In genomic region chr6:138426500-138427123, GRCh38 we compare ENCODE assay signal across 37 cellular contexts. TPM values are rescaled to one million over a fixed set of nuclear protein-coding genes. Genes with fewer than 3 reads are reported as not detected.
"Had no signal": no experiment of that assay in that cellular context is flagged by ENCODE, and none has a peak within 500 bp of the region (broad histone marks: within the 10 kb centered on the region; RNA-seq: fewer than 3 reads in every experiment).

No MANE protein-coding gene starts in this region.

- H3K9me3 ChIP-seq: colonic mucosa, esophagus squamous epithelium, heart right ventricle, neutrophil, thyroid gland, vagina had no signal

- H3K4me3 Mint-ChIP-seq: memory B cell; natural killer cell; neural crest cell; stimulated activated naive CD8-positive, alpha-beta T cell treated with anti-CD3 and anti-CD28 coated beads, Interleukin-15, amount 100 ng/mL, for 72 hours had no signal

- H3K27ac Mint-ChIP-seq: memory B cell, natural killer cell, progenitor cell of endocrine pancreas had no signal

- H3K27me3 Mint-ChIP-seq: progenitor cell of endocrine pancreas had no signal

- ATAC-seq: heart right ventricle; left colon; left ventricle myocardium superior; natural killer cell; sciatic nerve; stimulated activated naive CD8-positive, alpha-beta T cell treated with anti-CD3 and anti-CD28 coated beads, Interleukin-15, amount 100 ng/mL, for 72 hours had no signal

- H2AFZ ChIP-seq: parathyroid adenoma had no signal

- H3K9ac ChIP-seq: parathyroid adenoma had no signal

- H3K79me2 ChIP-seq: parathyroid adenoma had no signal

- DNase-seq: colonic mucosa; dermis blood vessel endothelial cell; effector memory CD4-positive, alpha-beta T cell; esophagus squamous epithelium; foreskin melanocyte; glutamatergic neuron; heart right ventricle; hippocampal formation; kidney glomerular epithelial cell; left colon; left ventricle myocardium superior; natural killer cell; stimulated activated CD4-positive, alpha-beta T cell treated with anti-CD3 and anti-CD28 coated beads, Interleukin-12 subunit alpha, Interleukin-12 subunit beta, amount 100 ng/mL, for 4 hours; stimulated activated CD4-positive, alpha-beta T cell treated with anti-CD3 and anti-CD28 coated beads, Interleukin-1b, Interleukin-23, amount 100 ng/mL, for 48 hours; stimulated activated CD4-positive, alpha-beta T cell treated with anti-CD3 and anti-CD28 coated beads, Interleukin-4, amount 100 ng/mL, for 1 hour; stimulated activated CD8-positive, alpha-beta memory T cell treated with anti-CD3 and anti-CD28 coated beads, Interleukin-4, amount 100 ng/mL, for 48 hours; stimulated activated naive CD4-positive, alpha-beta T cell; stimulated activated naive CD8-positive, alpha-beta T cell treated with anti-CD3 and anti-CD28 coated beads, Interleukin-15, amount 100 ng/mL, for 72 hours; thyroid gland; trophoblast cell had no signal

- H3K9me3 Mint-ChIP-seq: memory B cell; natural killer cell; neural crest cell; stimulated activated naive CD8-positive, alpha-beta T cell treated with anti-CD3 and anti-CD28 coated beads, Interleukin-15, amount 100 ng/mL, for 72 hours had no signal

- H3K36me3 ChIP-seq: colonic mucosa, neutrophil, thyroid gland had no signal

- H3K4me2 ChIP-seq: smooth muscle cell had no signal

- H3K36me3 Mint-ChIP-seq: memory B cell, natural killer cell had no signal

- H3K27me3 ChIP-seq: colonic mucosa, esophagus squamous epithelium, heart right ventricle, neutrophil, thyroid gland, vagina had no signal

- H3K4me3 ChIP-seq: colonic mucosa, esophagus squamous epithelium, heart right ventricle, lung, smooth muscle cell, thyroid gland, vagina had no signal

- FAIRE-seq: endothelial cell of umbilical vein, islet of Langerhans had no signal

- H3K4me1 ChIP-seq: colonic mucosa, parathyroid adenoma, thyroid gland had no signal

- H3K27ac ChIP-seq: colonic mucosa, esophagus squamous epithelium, neutrophil, parathyroid adenoma, thyroid gland, vagina had no signal

RNA-seq across cellular contexts. Expression of gene SMIM28, which starts 48.9 kb away (rescaled TPM):
- total RNA-seq: dermis blood vessel endothelial cell, endothelial cell of umbilical vein, epithelial cell of proximal tubule, esophagus squamous epithelium, heart right ventricle, left ventricle myocardium superior, lung, mononuclear cell, natural killer cell, neural crest cell, omental fat pad, progenitor cell of endocrine pancreas, sciatic nerve, smooth muscle cell, subcutaneous adipose tissue, temporal lobe, thyroid gland, ureter, vagina had no signal
- polyA plus RNA-seq: endothelial cell of umbilical vein, heart right ventricle, lung, smooth muscle cell had no signal
